Comparison of ENCODE assay signal across 21 cellular contexts in the genomic region with DNA sequence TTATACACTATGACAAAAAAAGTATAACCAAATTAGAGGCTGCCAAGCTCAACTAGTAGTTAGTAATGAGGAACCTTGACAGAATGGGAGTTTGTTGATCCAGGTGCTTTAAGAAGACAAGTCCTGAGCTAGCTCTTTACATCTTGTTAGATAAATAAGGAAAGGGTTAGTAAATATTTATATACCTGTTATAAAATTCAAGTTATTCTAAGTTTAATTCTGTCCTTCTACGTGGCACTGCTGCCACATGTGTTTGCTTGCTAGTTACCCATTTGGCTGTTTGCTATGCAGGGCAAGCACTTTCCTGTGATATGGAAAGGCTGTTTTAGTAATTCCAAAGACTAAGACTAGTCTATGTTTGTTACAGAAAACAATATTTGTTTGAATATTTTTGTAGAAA.
"Had no signal": no experiment of that assay in that cellular context is flagged by ENCODE, and none has a peak within 500 bp of the region (broad histone marks: within the 10 kb centered on the region; RNA-seq: fewer than 3 reads in every experiment).

No MANE protein-coding gene starts in this region.

- H3K9me3 ChIP-seq: SJCRH30 had no signal

- H3K4me1 ChIP-seq: SJCRH30 had no signal

- H3K4me3 ChIP-seq: SJCRH30 had no signal

- ATAC-seq: Panc1, Right ventricle myocardium inferior, SK-N-SH treated with all-trans-retinoic acid at 6 μM for 48 hours had no signal

- H3K36me3 ChIP-seq: SJCRH30 had no signal

- H3K27me3 ChIP-seq: SJCRH30 had no signal

- DNase-seq: IMR-90, Karpas-422, KG1, MM.1S, NCI-H1092 treated with DMSO at 0.1 percent for 48 hours, NCI-H1436, NCI-H187, NCI-H2029, NCI-H2081 treated with DMSO at 0.1 percent for 48 hours, NCI-H2171, NCI-H226, NCI-H446, NCI-H510A, NCI-H524 treated with DMSO at 0.1 percent for 48 hours, NCI-H69, NCI-H774, SHP77 treated with DMSO at 0.1 percent for 48 hours, SJCRH30 had no signal

- H3K27ac ChIP-seq: SJCRH30 had no signal
